1 cellular context compared by ENCODE assay signal in genomic region chr3:187986514-187986934, GRCh38.
TF ChIP-seq lines count a peak whose summit lies in the region.

No MANE protein-coding gene starts in this region.

TF ChIP-seq in GM23338, 12 proteins besides CTCF, POLR2A, EP300 and RAD21 (continued from another document):
- TF ChIP-seq, protein P1, sequence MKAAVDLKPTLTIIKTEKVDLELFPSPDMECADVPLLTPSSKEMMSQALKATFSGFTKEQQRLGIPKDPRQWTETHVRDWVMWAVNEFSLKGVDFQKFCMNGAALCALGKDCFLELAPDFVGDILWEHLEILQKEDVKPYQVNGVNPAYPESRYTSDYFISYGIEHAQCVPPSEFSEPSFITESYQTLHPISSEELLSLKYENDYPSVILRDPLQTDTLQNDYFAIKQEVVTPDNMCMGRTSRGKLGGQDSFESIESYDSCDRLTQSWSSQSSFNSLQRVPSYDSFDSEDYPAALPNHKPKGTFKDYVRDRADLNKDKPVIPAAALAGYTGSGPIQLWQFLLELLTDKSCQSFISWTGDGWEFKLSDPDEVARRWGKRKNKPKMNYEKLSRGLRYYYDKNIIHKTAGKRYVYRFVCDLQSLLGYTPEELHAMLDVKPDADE (IDR thresholded peaks at IDR 0.05), result no peak
- no peak for TF ChIP-seq EZH2 (IDR thresholded peaks at IDR 0.05; ENCODE audit: low read depth, unreplicated experiment)
- TF ChIP-seq JUNB (IDR thresholded peaks at IDR 0.05; ENCODE audit: unreplicated experiment), result no peak
- no peak for TF ChIP-seq EZH2phosphoT487 (IDR thresholded peaks at IDR 0.05; ENCODE audit: unreplicated experiment)
